Comparison of ENCODE assay signal across 15 cellular contexts in genomic region chr1:5351366-5351765, GRCh38.
"Had no signal": no experiment of that assay in that cellular context is flagged by ENCODE, and none has a peak within 500 bp of the region (broad histone marks: within the 10 kb centered on the region; RNA-seq: fewer than 3 reads in every experiment).

No MANE protein-coding gene starts in this region.

- H3K4me3 ChIP-seq: coronary artery, hepatocyte, right atrium auricular region had no signal

- DNase-seq: effector CD4-positive, alpha-beta T cell; foreskin melanocyte; head of caudate nucleus; kidney glomerular epithelial cell; natural killer cell; posterior cingulate gyrus; small intestine; stimulated activated CD4-positive, alpha-beta T cell treated with anti-CD3 and anti-CD28 coated beads, Interleukin-12 subunit alpha, Interleukin-12 subunit beta, amount 100 ng/mL, for 4 hours; stimulated activated CD4-positive, alpha-beta T cell treated with anti-CD3 and anti-CD28 coated beads, Interleukin-2, amount 100 ng/mL, for 48 hours; stimulated activated naive CD4-positive, alpha-beta T cell treated with Interleukin-2 at 50 U/mL for 16 hours; trophoblast cell had no signal

- ATAC-seq: natural killer cell had no signal

- H3K4me1 Mint-ChIP-seq: natural killer cell, neural crest cell had no signal

- H3K36me3 ChIP-seq: right atrium auricular region had no signal

- H3K27me3 ChIP-seq: hepatocyte, right atrium auricular region had no signal

- H3K27ac ChIP-seq: coronary artery, hepatocyte, right atrium auricular region had no signal

- H3K36me3 Mint-ChIP-seq: natural killer cell had no signal

- H3K4me1 ChIP-seq: right atrium auricular region had no signal

- H3K4me3 Mint-ChIP-seq: natural killer cell, neural crest cell had no signal
